In genomic region chr12:124681779-124682391, GRCh38 we compare ENCODE assay signal across 10 cellular contexts.
DNase-seq lines count a peak whose midpoint lies in the region; ATAC-seq, FAIRE-seq and TF ChIP-seq lines count a peak whose summit lies in the region.
"Had no signal": no experiment of that assay in that cellular context is flagged by ENCODE, and none has a peak within 500 bp of the region (broad histone marks: within the 10 kb centered on the region; RNA-seq: fewer than 3 reads in every experiment).

No MANE protein-coding gene starts in this region.

- no peak for TF ChIP-seq CTCF in VCaP (conservative IDR thresholded peaks at IDR 0.05)

- H3K27ac ChIP-seq in VCaP = peak overlapping the region; percentile 65; the same call in 1 of the 2 replicates
- peak overlapping the region; percentile 77 for H3K27ac ChIP-seq in rectal smooth muscle tissue (ENCODE audit: low read depth, low read length)

- H3K4me3 ChIP-seq in rectal smooth muscle tissue (ENCODE audit: low read length) = no peak overlapping the region

- H3K9ac ChIP-seq in rectal smooth muscle tissue (ENCODE audit: low read length) = no peak overlapping the region

- H3K27me3 Mint-ChIP-seq in activated naive CD4-positive, alpha-beta T cell treated with anti-CD3 and anti-CD28 coated beads for 36 hours (ENCODE audit: low read depth) = no peaks in the 10 kb centered on the region

- no peak overlapping the region for H3K4me3 Mint-ChIP-seq in activated naive CD4-positive, alpha-beta T cell treated with anti-CD3 and anti-CD28 coated beads for 36 hours
- H3K4me3 Mint-ChIP-seq: activated B cell treated with CpG ODN at 0.5 μM for 24 hours had no signal

- FAIRE-seq in GM12891 (lab: Jason Lieb, UNC) = no peak

- peaks cover 41% of the 10 kb centered on the region for H3K4me1 ChIP-seq in rectal smooth muscle tissue (ENCODE audit: control insufficient read depth, insufficient read depth, low read length)

- no peaks in the 10 kb centered on the region for H3K9me3 Mint-ChIP-seq in activated naive CD4-positive, alpha-beta T cell treated with anti-CD3 and anti-CD28 coated beads for 36 hours
- H3K9me3 Mint-ChIP-seq: activated B cell treated with CpG ODN at 0.5 μM for 24 hours had no signal

- H3K36me3 Mint-ChIP-seq in activated naive CD4-positive, alpha-beta T cell treated with anti-CD3 and anti-CD28 coated beads for 36 hours (ENCODE audit: low read depth) = no peaks in the 10 kb centered on the region

- H3K4me1 Mint-ChIP-seq in activated naive CD4-positive, alpha-beta T cell treated with anti-CD3 and anti-CD28 coated beads for 36 hours (ENCODE audit: low read depth) = peaks cover 14% of the 10 kb centered on the region

- DNase-seq in EL (peak; percentile 69), glomerular visceral epithelial cell (ENCODE audit: extremely low spot score) (peak; percentile 59), GM12891 (ENCODE audit: insufficient read length, low spot score) (no peak), foreskin melanocyte (no peak)
- DNase-seq in activated naive CD4-positive, alpha-beta T cell treated with anti-CD3 and anti-CD28 coated beads for 36 hours = no peak
- DNase-seq: DND-41 had no signal

- H3K36me3 ChIP-seq in rectal smooth muscle tissue (ENCODE audit: control insufficient read depth, insufficient read depth, low read length) = no peaks in the 10 kb centered on the region

- CTCF ChIA-PET in activated naive CD4-positive, alpha-beta T cell treated with anti-CD3 and anti-CD28 coated beads for 36 hours (lab: Charles Lee) = interaction anchor here (1.1 kb wide), 1 partner anchor 13 kb away, joined by 3 read pairs; no protein-coding TSS in a partner anchor

- no peak for ATAC-seq in HG02981 (IDR thresholded peaks at IDR 0.05; ENCODE audit: unreplicated experiment)

- intact Hi-C loops in activated naive CD4-positive, alpha-beta T cell treated with anti-CD3 and anti-CD28 coated beads for 36 hours (cut with micrococcal nuclease) = loop anchor here (1.0 kb wide), 1 partner anchor 114 kb away; no protein-coding TSS in a partner anchor

- H3K27ac Mint-ChIP-seq in activated naive CD4-positive, alpha-beta T cell treated with anti-CD3 and anti-CD28 coated beads for 36 hours = no peak overlapping the region
- H3K27ac Mint-ChIP-seq: activated B cell treated with CpG ODN at 0.5 μM for 24 hours had no signal

- no peaks in the 10 kb centered on the region for H3K27me3 ChIP-seq in rectal smooth muscle tissue (ENCODE audit: control insufficient read depth, insufficient read depth, low read length)

- no peak for TF ChIP-seq POLR2A in GM12891 (IDR thresholded peaks at IDR 0.05; ENCODE audit: low read depth, low read length)

TF ChIP-seq in GM12891, 5 proteins besides CTCF, POLR2A, EP300 and RAD21:
- TF ChIP-seq POU2F2 (IDR thresholded peaks at IDR 0.05; ENCODE audit: low read depth, low read length) (no peak), TAF1 (IDR thresholded peaks at IDR 0.05; ENCODE audit: low read depth, low read length) (no peak), PAX5 (IDR thresholded peaks at IDR 0.05; ENCODE audit: insufficient read depth, low read length, severe bottlenecking) (no peak), SPI1 (IDR thresholded peaks at IDR 0.05; ENCODE audit: low read depth, low read length) (no peak), POLR2AphosphoS5 (IDR thresholded peaks at IDR 0.05; ENCODE audit: low read depth, low read length) (no peak)

Comparison
In these comparisons a context has a peak if more than half of its experiments do, and no peak if none do; other contexts are left out.
1. DNase-seq: peak in EL (single experiment) and glomerular visceral epithelial cell (single experiment); none in activated naive CD4-positive, alpha-beta T cell treated with anti-CD3 and anti-CD28 coated beads for 36 hours (single experiment), GM12891 (single experiment) and foreskin melanocyte (single experiment).